In the genomic region with DNA sequence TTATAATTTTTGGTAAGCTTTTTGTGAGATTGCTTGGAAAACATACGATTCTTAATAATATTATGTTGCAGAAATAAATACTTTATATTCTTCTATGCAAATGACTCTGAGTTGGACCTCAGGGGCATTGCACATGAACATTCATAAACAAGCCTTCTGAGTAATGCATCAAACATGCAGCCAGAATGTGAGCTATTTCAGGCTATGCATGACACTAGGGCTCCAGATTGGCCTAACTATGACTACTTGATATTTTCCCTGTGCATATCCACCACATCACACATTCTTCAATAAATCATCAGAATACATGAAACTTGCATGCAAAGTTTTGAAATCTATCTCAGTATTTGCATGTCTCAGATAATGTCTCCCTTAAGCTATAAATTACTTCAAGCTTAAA, we compare ENCODE assay signal across 20 cellular contexts.
DNase-seq lines count a peak whose midpoint lies in the region; ATAC-seq, FAIRE-seq and TF ChIP-seq lines count a peak whose summit lies in the region.
"Had no signal": no experiment of that assay in that cellular context is flagged by ENCODE, and none has a peak within 500 bp of the region (broad histone marks: within the 10 kb centered on the region; RNA-seq: fewer than 3 reads in every experiment).

No MANE protein-coding gene starts in this region.

- H3K4me3 ChIP-seq in MG63, result no peak overlapping the region
- H3K4me3 ChIP-seq in bronchial epithelial cell (ENCODE audit: low read depth, low read length), result no peak overlapping the region
- H3K4me3 ChIP-seq: BLaER1 treated with 17β-estradiol and CSF1 and Interleukin-3, amounts not matched to agents 10 nM and 100 nM; PC-9 had no signal

- ATAC-seq in GM18868 (IDR thresholded peaks at IDR 0.05; ENCODE audit: unreplicated experiment), result no peak
- no peak for ATAC-seq in HG02623 (IDR thresholded peaks at IDR 0.05; ENCODE audit: unreplicated experiment)
- ATAC-seq: CD8-positive, alpha-beta T cell; HepG2 had no signal

- H3K36me3 ChIP-seq in MG63 (no peaks in the 10 kb centered on the region), bronchial epithelial cell (ENCODE audit: control insufficient read depth, insufficient read depth, low read length) (no peaks in the 10 kb centered on the region)
- H3K36me3 ChIP-seq: BLaER1 treated with 17β-estradiol and CSF1 and Interleukin-3, amounts not matched to agents 10 nM and 100 nM had no signal

- H3K27me3 ChIP-seq in MG63 (no peaks in the 10 kb centered on the region), bronchial epithelial cell (ENCODE audit: control insufficient read depth, insufficient read depth, low read length) (no peaks in the 10 kb centered on the region)
- H3K27me3 ChIP-seq: BLaER1 treated with 17β-estradiol and CSF1 and Interleukin-3, amounts not matched to agents 10 nM and 100 nM had no signal

- peak; percentile 0 for DNase-seq in EH (ENCODE audit: low read depth)
- peak; percentile 3 for DNase-seq in MG63
- DNase-seq in bronchial epithelial cell (ENCODE audit: low read depth), result peak; percentile 61
- peak; percentile 48 for DNase-seq in glomerular visceral epithelial cell (ENCODE audit: extremely low spot score)
- no peak for DNase-seq in activated CD4-positive, CD25-positive, alpha-beta regulatory T cell (lab: John Stamatoyannopoulos, UW)
- DNase-seq in nucleus accumbens (lab: John Stamatoyannopoulos, UW), result no peak
- DNase-seq: Calu3; CD8-positive, alpha-beta T cell; DMS53; H9; KBM-7; NCI-H1694 treated with DMSO at 0.1 percent for 48 hours; NCI-H2107; NCI-H345; NCI-H526; PC-9 had no signal

- no peak for FAIRE-seq in bronchial epithelial cell (lab: Jason Lieb, UNC)
- FAIRE-seq: HepG2 had no signal

- no peak for TF ChIP-seq CTCF in bronchial epithelial cell (IDR thresholded peaks at IDR 0.05; ENCODE audit: insufficient read depth, low read length, severe bottlenecking)

- no peaks in the 10 kb centered on the region for H3K9me3 ChIP-seq in MG63
- H3K9me3 ChIP-seq: BLaER1 treated with 17β-estradiol and CSF1 and Interleukin-3, amounts not matched to agents 10 nM and 100 nM had no signal

Comparison
In these comparisons a context has a peak if more than half of its experiments do, and no peak if none do; other contexts are left out.
1. DNase-seq: peak in EH (single experiment), MG63 (single experiment), bronchial epithelial cell (single experiment) and glomerular visceral epithelial cell (single experiment); none in activated CD4-positive, CD25-positive, alpha-beta regulatory T cell (0 of 4) and nucleus accumbens (0 of 56).